In genomic region chr7:116780521-116780920, GRCh38 we compare ENCODE assay signal across 1 cellular context.
TF ChIP-seq lines count a peak whose summit lies in the region.

No MANE protein-coding gene starts in this region.

TF ChIP-seq in SK-N-SH, 30 proteins besides CTCF, POLR2A, EP300 and RAD21 (continued from another document):
- TF ChIP-seq, protein P1, sequence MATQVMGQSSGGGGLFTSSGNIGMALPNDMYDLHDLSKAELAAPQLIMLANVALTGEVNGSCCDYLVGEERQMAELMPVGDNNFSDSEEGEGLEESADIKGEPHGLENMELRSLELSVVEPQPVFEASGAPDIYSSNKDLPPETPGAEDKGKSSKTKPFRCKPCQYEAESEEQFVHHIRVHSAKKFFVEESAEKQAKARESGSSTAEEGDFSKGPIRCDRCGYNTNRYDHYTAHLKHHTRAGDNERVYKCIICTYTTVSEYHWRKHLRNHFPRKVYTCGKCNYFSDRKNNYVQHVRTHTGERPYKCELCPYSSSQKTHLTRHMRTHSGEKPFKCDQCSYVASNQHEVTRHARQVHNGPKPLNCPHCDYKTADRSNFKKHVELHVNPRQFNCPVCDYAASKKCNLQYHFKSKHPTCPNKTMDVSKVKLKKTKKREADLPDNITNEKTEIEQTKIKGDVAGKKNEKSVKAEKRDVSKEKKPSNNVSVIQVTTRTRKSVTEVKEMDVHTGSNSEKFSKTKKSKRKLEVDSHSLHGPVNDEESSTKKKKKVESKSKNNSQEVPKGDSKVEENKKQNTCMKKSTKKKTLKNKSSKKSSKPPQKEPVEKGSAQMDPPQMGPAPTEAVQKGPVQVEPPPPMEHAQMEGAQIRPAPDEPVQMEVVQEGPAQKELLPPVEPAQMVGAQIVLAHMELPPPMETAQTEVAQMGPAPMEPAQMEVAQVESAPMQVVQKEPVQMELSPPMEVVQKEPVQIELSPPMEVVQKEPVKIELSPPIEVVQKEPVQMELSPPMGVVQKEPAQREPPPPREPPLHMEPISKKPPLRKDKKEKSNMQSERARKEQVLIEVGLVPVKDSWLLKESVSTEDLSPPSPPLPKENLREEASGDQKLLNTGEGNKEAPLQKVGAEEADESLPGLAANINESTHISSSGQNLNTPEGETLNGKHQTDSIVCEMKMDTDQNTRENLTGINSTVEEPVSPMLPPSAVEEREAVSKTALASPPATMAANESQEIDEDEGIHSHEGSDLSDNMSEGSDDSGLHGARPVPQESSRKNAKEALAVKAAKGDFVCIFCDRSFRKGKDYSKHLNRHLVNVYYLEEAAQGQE (IDR thresholded peaks at IDR 0.05; ENCODE audit: low read depth, low read length): no peak
